Comparison of ENCODE assay signal across 11 cellular contexts in the genomic region with DNA sequence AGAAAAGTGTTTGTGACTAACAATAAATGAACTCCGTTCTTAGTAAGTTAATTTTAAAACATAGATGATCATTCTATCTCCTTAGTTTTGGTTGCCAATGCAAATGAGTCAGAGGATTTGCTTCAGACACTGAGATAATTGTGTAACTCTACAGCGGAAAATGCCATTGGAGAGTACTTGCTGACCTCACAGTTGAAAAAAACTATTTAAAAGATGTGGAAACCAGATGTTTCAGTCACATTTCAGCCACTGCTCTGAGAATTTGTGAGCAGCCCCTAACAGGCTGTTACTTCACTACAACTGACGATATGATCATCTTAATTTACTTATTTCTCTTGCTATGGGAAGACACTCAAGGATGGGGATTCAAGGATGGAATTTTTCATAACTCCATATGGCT. TPM values are rescaled to one million over a fixed set of nuclear protein-coding genes. Genes with fewer than 3 reads are reported as not detected.
DNase-seq lines count a peak whose midpoint lies in the region; ATAC-seq, FAIRE-seq and TF ChIP-seq lines count a peak whose summit lies in the region.
"Had no signal": no experiment of that assay in that cellular context is flagged by ENCODE, and none has a peak within 500 bp of the region (broad histone marks: within the 10 kb centered on the region; RNA-seq: fewer than 3 reads in every experiment).

TSS of gene TNFAIP6 (plus strand) at position 234 of the 400 bp plus-strand sequence. CDS start at position 309, 75 bp downstream.

- FAIRE-seq in RCC 7860 (lab: Jason Lieb, UNC), result peak; percentile 85
- FAIRE-seq: islet of Langerhans had no signal

- no peaks in the 10 kb centered on the region for H3K79me2 ChIP-seq in MM.1S (ENCODE audit: low read length)

- no peaks in the 10 kb centered on the region for H3K36me3 ChIP-seq in MM.1S (replicated peaks; ENCODE audit: insufficient read depth, low read length)

- H3K9me2 ChIP-seq in MM.1S (replicated peaks; ENCODE audit: insufficient read depth, low read length), result no peaks in the 10 kb centered on the region

- no peaks in the 10 kb centered on the region for H3K9me3 ChIP-seq in MM.1S (replicated peaks; ENCODE audit: insufficient read depth, low read length)

- peak; percentile 81 for ATAC-seq in omental fat pad (ENCODE audit: low FRiP score)
- no peak for ATAC-seq in HG02763 (IDR thresholded peaks at IDR 0.05; ENCODE audit: unreplicated experiment)

- no peak within 1 kb of the TSS for H3K9ac ChIP-seq in MM.1S (ENCODE audit: low read length)

- TF ChIP-seq CTCF in omental fat pad (IDR thresholded peaks at IDR 0.05) (no peak), MM.1S (IDR thresholded peaks at IDR 0.05; ENCODE audit: low read length) (no peak)

- no peak within 1 kb of the TSS for H2AFZ ChIP-seq in MM.1S (ENCODE audit: low read length)

- no peaks in the 10 kb centered on the region for H4K20me1 ChIP-seq in MM.1S (ENCODE audit: insufficient read depth, low read length)

- H3K27ac ChIP-seq in MM.1S (ENCODE audit: low read length), result no peak within 1 kb of the TSS

- H3K4me3 ChIP-seq in MM.1S (ENCODE audit: low read length), result no peak within 1 kb of the TSS

- no peaks in the 10 kb centered on the region for H3K27me3 ChIP-seq in MM.1S (replicated peaks; ENCODE audit: insufficient read depth, low read length)

- no peaks in the 10 kb centered on the region for H3K4me1 ChIP-seq in MM.1S (ENCODE audit: low read length)

- peak; percentile 45 for DNase-seq in Ammon's horn (ENCODE audit: low spot score)
- DNase-seq in RCC 7860 (ENCODE audit: low spot score), result peak; percentile 60
- DNase-seq in fibroblast of peridontal ligament (ENCODE audit: extremely low read depth), result peak; percentile 99
- no peak for DNase-seq in omental fat pad (ENCODE audit: low spot score)
- no peak for DNase-seq in activated CD4-positive, alpha-beta T cell treated with anti-CD3 and anti-CD28 coated beads, Interleukin-2, amount 50 U/mL, for 48 hours
- no peak for DNase-seq in MM.1S
- DNase-seq in NCI-H1417 treated with DMSO at 0.1 percent for 48 hours (lab: John Stamatoyannopoulos, UW), result no peak
- DNase-seq: activated naive CD4-positive, alpha-beta T cell treated with Interleukin-2 at 50 U/mL for 16 hours; NK-92 treated with Interleukin-12 subunit alpha and Interleukin-12 subunit beta, amount 100 ng/mL, for 24 hours had no signal

- no peaks in the 10 kb centered on the region for H3F3A ChIP-seq in MM.1S (ENCODE audit: insufficient read depth, low read length)

- no peak within 1 kb of the TSS for H3K4me2 ChIP-seq in MM.1S (ENCODE audit: low read depth, low read length)

RNA-seq across cellular contexts. Expression of gene TNFAIP6, which starts in this region (rescaled TPM):
- 10 to 100 TPM in 2 of 4 donors, 1 to 10 TPM in 2; 3.4 to 18.6 (median 12.4) TPM for total RNA-seq in omental fat pad

Comparison
In these comparisons a context has a peak if more than half of its experiments do, and no peak if none do; other contexts are left out.
1. DNase-seq: peak in Ammon's horn (single experiment), RCC 7860 (single experiment) and fibroblast of peridontal ligament (single experiment); none in omental fat pad (single experiment), activated CD4-positive, alpha-beta T cell treated with anti-CD3 and anti-CD28 coated beads, Interleukin-2, amount 50 U/mL, for 48 hours (0 of 2), MM.1S (single experiment) and NCI-H1417 treated with DMSO at 0.1 percent for 48 hours (single experiment).